ENCODE assay signal across 30 cellular contexts in genomic region chr18:32896781-32897547, GRCh38.
"Had no signal": no experiment of that assay in that cellular context is flagged by ENCODE, and none has a peak within 500 bp of the region (broad histone marks: within the 10 kb centered on the region; RNA-seq: fewer than 3 reads in every experiment).

No MANE protein-coding gene starts in this region.

- H3K4me1 ChIP-seq: parathyroid adenoma, psoas muscle, sigmoid colon, stomach, thyroid gland, upper lobe of left lung, vagina had no signal

- H3K4me3 ChIP-seq: cardiac muscle cell, psoas muscle, sigmoid colon, stomach, thyroid gland, upper lobe of left lung, vagina had no signal

- H3K36me3 Mint-ChIP-seq: activated naive CD8-positive, alpha-beta T cell; brain; stimulated activated effector memory CD8-positive, alpha-beta T cell treated with anti-CD3 and anti-CD28 coated beads, Interleukin-12 subunit alpha, Interleukin-12 subunit beta, amount 100 ng/mL, for 72 hours had no signal

- H3K27me3 Mint-ChIP-seq: activated CD4-positive, alpha-beta T cell treated with anti-CD3 and anti-CD28 coated beads, Interleukin-2, amount 10 ng/mL, durations not matched to agents 24 days and 14 days; activated CD8-positive, alpha-beta T cell treated with anti-CD3 and anti-CD28 coated beads for 36 hours; activated naive CD8-positive, alpha-beta T cell; dendritic cell treated with granulocyte-macrophage colony-stimulating factor and Interleukin-4, amounts not matched to agents 40 ng/mL and 50 ng/mL, for 4 days; naive thymus-derived CD8-positive, alpha-beta T cell; T-helper 17 cell had no signal

- H3K27ac ChIP-seq: cardiac muscle cell, epithelial cell of prostate, parathyroid adenoma, psoas muscle, sigmoid colon, stomach, thyroid gland, upper lobe of left lung, vagina had no signal

- H3K4me3 Mint-ChIP-seq: activated CD4-positive, alpha-beta T cell treated with anti-CD3 and anti-CD28 coated beads, Interleukin-2, amount 10 ng/mL, durations not matched to agents 24 days and 14 days; activated CD8-positive, alpha-beta T cell treated with anti-CD3 and anti-CD28 coated beads for 36 hours; activated naive CD8-positive, alpha-beta T cell; brain; dendritic cell treated with granulocyte-macrophage colony-stimulating factor and Interleukin-4, amounts not matched to agents 40 ng/mL and 50 ng/mL, for 4 days; naive thymus-derived CD8-positive, alpha-beta T cell; neural crest cell; stimulated activated effector memory CD8-positive, alpha-beta T cell treated with anti-CD3 and anti-CD28 coated beads, Interleukin-12 subunit alpha, Interleukin-12 subunit beta, amount 100 ng/mL, for 72 hours; T-helper 17 cell had no signal

- H3K27ac Mint-ChIP-seq: activated CD4-positive, alpha-beta T cell treated with anti-CD3 and anti-CD28 coated beads, Interleukin-2, amount 10 ng/mL, durations not matched to agents 24 days and 14 days; activated CD8-positive, alpha-beta T cell treated with anti-CD3 and anti-CD28 coated beads for 36 hours; activated naive CD8-positive, alpha-beta T cell; activated T-helper 2 cell treated with anti-CD3 and anti-CD28 coated beads, Interferon-gamma antibody, Interleukin-2, Interleukin-4, amounts not matched to agents 10 μg/mL and 5 μg/mL and 100 μg/mL, durations not matched to agents 14 hours and 24 hours and 36 hours; brain; dendritic cell treated with granulocyte-macrophage colony-stimulating factor and Interleukin-4, amounts not matched to agents 40 ng/mL and 50 ng/mL, for 4 days; naive thymus-derived CD8-positive, alpha-beta T cell; stimulated activated effector memory CD8-positive, alpha-beta T cell treated with anti-CD3 and anti-CD28 coated beads, Interleukin-12 subunit alpha, Interleukin-12 subunit beta, amount 100 ng/mL, for 72 hours; T-helper 17 cell had no signal

- H3K9ac ChIP-seq: parathyroid adenoma had no signal

- H3K9me3 Mint-ChIP-seq: dendritic cell treated with granulocyte-macrophage colony-stimulating factor and Interleukin-4, amounts not matched to agents 40 ng/mL and 50 ng/mL, for 4 days had no signal

- H3K27me3 ChIP-seq: cardiac muscle cell, sigmoid colon, stomach, thyroid gland, upper lobe of left lung, vagina had no signal

- H3K9me3 ChIP-seq: psoas muscle, thyroid gland, vagina had no signal

- H3K36me3 ChIP-seq: cardiac muscle cell, sigmoid colon, stomach, thyroid gland, upper lobe of left lung, vagina had no signal

- DNase-seq: activated CD4-positive, alpha-beta T cell treated with anti-CD3 and anti-CD28 coated beads, Interleukin-2, amount 10 ng/mL, durations not matched to agents 24 days and 14 days; activated CD4-positive, CD25-positive, alpha-beta regulatory T cell treated with anti-CD3 and anti-CD28 coated beads, Interleukin-2, amount 50 U/mL, for 72 hours; activated CD8-positive, alpha-beta T cell treated with anti-CD3 and anti-CD28 coated beads for 36 hours; activated naive CD4-positive, alpha-beta T cell; activated T-cell treated with anti-CD3 and anti-CD28 coated beads, Interleukin-2, amount 50 U/mL, for 48 hours; aorta; left colon; mammary epithelial cell; midbrain; naive thymus-derived CD8-positive, alpha-beta T cell; nucleus accumbens; psoas muscle; sigmoid colon; small intestine; stimulated activated CD4-positive, alpha-beta T cell treated with anti-CD3 and anti-CD28 coated beads, Interleukin-4, amount 100 ng/mL, for 24 hours; stomach; T-helper 17 cell; T1000; thyroid gland; upper lobe of left lung had no signal

- H3K79me2 ChIP-seq: parathyroid adenoma had no signal

- H3K4me1 Mint-ChIP-seq: activated CD4-positive, alpha-beta T cell treated with anti-CD3 and anti-CD28 coated beads, Interleukin-2, amount 10 ng/mL, durations not matched to agents 24 days and 14 days; brain; neural crest cell; stimulated activated effector memory CD8-positive, alpha-beta T cell treated with anti-CD3 and anti-CD28 coated beads, Interleukin-12 subunit alpha, Interleukin-12 subunit beta, amount 100 ng/mL, for 72 hours; T-helper 17 cell had no signal
